27 cellular contexts compared by ENCODE assay signal in genomic region chr20:17107127-17107526, GRCh38.
"Had no signal": no experiment of that assay in that cellular context is flagged by ENCODE, and none has a peak within 500 bp of the region (broad histone marks: within the 10 kb centered on the region; RNA-seq: fewer than 3 reads in every experiment).

No MANE protein-coding gene starts in this region.

- H3K36me3 ChIP-seq: colonic mucosa, esophagus squamous epithelium, gastrocnemius medialis, heart right ventricle, left ventricle myocardium inferior, lower lobe of right lung had no signal

- H3K27ac ChIP-seq: colonic mucosa, epithelial cell of prostate, esophagus squamous epithelium, gastrocnemius medialis, heart right ventricle, left ventricle myocardium inferior, lower lobe of right lung had no signal

- H3K9me3 ChIP-seq: colonic mucosa, esophagus squamous epithelium, gastrocnemius medialis, lower lobe of right lung, mucosa of descending colon had no signal

- H3K27me3 ChIP-seq: colonic mucosa, esophagus squamous epithelium, gastrocnemius medialis, heart right ventricle had no signal

- DNase-seq: colonic mucosa; cortex of kidney; effector CD8-positive, alpha-beta T cell; effector memory CD8-positive, alpha-beta T cell; endodermal cell; erythroblast; esophagus squamous epithelium; foreskin fibroblast; foreskin melanocyte; gastrocnemius medialis; glutamatergic neuron; head of caudate nucleus; heart right ventricle; hypothalamus; immature natural killer cell; islet precursor cell; kidney; kidney glomerular epithelial cell; left colon; left ventricle myocardium inferior; lower lobe of right lung; mesenchymal stem cell; mucosa of descending colon; naive B cell had no signal

- ATAC-seq: effector memory CD8-positive, alpha-beta T cell; esophagus mucosa; gastrocnemius medialis; heart right ventricle; left colon; left lobe of liver; lower lobe of right lung; mucosa of descending colon had no signal

- H3K4me1 ChIP-seq: colonic mucosa, esophagus squamous epithelium, gastrocnemius medialis, heart right ventricle, left ventricle myocardium inferior, lower lobe of right lung had no signal

- H3K4me3 ChIP-seq: colonic mucosa, esophagus squamous epithelium, gastrocnemius medialis, heart right ventricle, left ventricle myocardium inferior, lower lobe of right lung, mucosa of descending colon had no signal
